Comparison of ENCODE assay signal across 8 cellular contexts in genomic region chr19:18522124-18522861, GRCh38.
A peak's percentile ranks its signal among the peaks of the same experiment; 100 is the strongest.
DNase-seq lines count a peak whose midpoint lies in the region; ATAC-seq and TF ChIP-seq lines count a peak whose summit lies in the region.

No MANE protein-coding gene starts in this region.

- peak; percentile 85 for ATAC-seq in GM19035 (IDR thresholded peaks at IDR 0.05; ENCODE audit: unreplicated experiment)
- peak; percentile 87 for ATAC-seq in HG03342 (IDR thresholded peaks at IDR 0.05; ENCODE audit: unreplicated experiment)

- peak; percentile 100 for DNase-seq in AG09319 (ENCODE audit: extremely low read depth, low read depth)
- DNase-seq in NCI-H345 treated with DMSO at 0.1 percent for 48 hours (lab: John Stamatoyannopoulos, UW; ENCODE audit: unreplicated experiment): peak; percentile 94
- DNase-seq in activated CD4-positive, CD25-positive, alpha-beta regulatory T cell treated with anti-CD3 and anti-CD28 coated beads, Interleukin-2, amount 50 U/mL, for 16 hours (ENCODE audit: low read depth, low spot score): peak; percentile 100
- peak; percentile 100 for DNase-seq in cerebellar nuclear complex (lab: John Stamatoyannopoulos, UW)
- peak; percentile 100 for DNase-seq in islet precursor cell
- DNase-seq in stimulated activated CD4-positive, alpha-beta T cell treated with anti-CD3 and anti-CD28 coated beads, Interleukin-12 subunit alpha, Interleukin-12 subunit beta, amount 100 ng/mL, for 48 hours (ENCODE audit: low read depth in 2 of 3, low spot score in 1 of 3): peak; percentile 99 to 100 (median 100)

- TF ChIP-seq CTCF in AG09319 (IDR thresholded peaks at IDR 0.05; ENCODE audit: low read depth, low read length): peak; percentile 20

Comparison
In these comparisons a context has a peak if more than half of its experiments do, and no peak if none do; other contexts are left out.
1. Peak in every context shown above with its lines: DNase-seq and ATAC-seq.